Comparison of ENCODE assay signal across 8 cellular contexts in genomic region chr3:174505266-174505665, GRCh38.
"Had no signal": no experiment of that assay in that cellular context is flagged by ENCODE, and none has a peak within 500 bp of the region (broad histone marks: within the 10 kb centered on the region; RNA-seq: fewer than 3 reads in every experiment).

No MANE protein-coding gene starts in this region.

- H3K27ac ChIP-seq: GM23248 had no signal

- H3K9ac ChIP-seq: GM23248 had no signal

- DNase-seq: GM23248, GOT3, H9, HCEC 1CT, IMR-90, KG1 had no signal

- ATAC-seq: K562 had no signal

- H3K4me3 ChIP-seq: GM23248, K562 had no signal

- FAIRE-seq: HTR-8/SVneo, K562 had no signal

- H2AFZ ChIP-seq: GM23248 had no signal
